Comparison of ENCODE assay signal across 26 cellular contexts in the genomic region with DNA sequence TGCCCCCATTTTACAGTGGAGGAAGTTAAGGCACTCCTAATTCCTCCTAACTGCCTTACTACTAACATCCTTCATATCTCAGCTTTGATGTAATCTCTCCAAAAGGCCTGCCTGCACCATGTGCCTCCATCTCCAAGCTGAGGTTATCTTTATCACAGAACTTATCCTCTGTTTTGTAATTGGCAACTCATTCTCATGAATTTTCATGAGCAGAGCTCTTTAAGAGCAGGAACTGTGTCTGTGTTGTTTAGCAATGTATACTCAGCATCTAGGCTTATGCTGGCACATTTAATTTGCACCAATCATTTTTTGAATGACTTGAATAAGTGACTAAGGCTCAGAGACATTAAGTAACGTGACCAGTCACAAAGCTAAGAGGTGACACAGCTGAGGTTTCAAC.
"Had no signal": no experiment of that assay in that cellular context is flagged by ENCODE, and none has a peak within 500 bp of the region (broad histone marks: within the 10 kb centered on the region; RNA-seq: fewer than 3 reads in every experiment).

No MANE protein-coding gene starts in this region.

- H3K9me3 ChIP-seq: breast epithelium, MG63 had no signal

- H3K9me3 Mint-ChIP-seq: activated CD4-positive, alpha-beta memory T cell treated with anti-CD3 and anti-CD28 coated beads, Interleukin-2, amount 10 ng/mL, durations not matched to agents 7 days and 5 days; activated naive CD4-positive, alpha-beta T cell treated with anti-CD3 and anti-CD28 coated beads for 36 hours; activated T-helper 17 cell treated with anti-CD3 and anti-CD28 coated beads, Interleukin-2, amount 50 U/mL, for 72 hours; T-cell had no signal

- FAIRE-seq: TTC549 had no signal

- H3K27me3 Mint-ChIP-seq: activated CD4-positive, alpha-beta memory T cell treated with anti-CD3 and anti-CD28 coated beads, Interleukin-2, amount 10 ng/mL, durations not matched to agents 7 days and 5 days had no signal

- H3K4me1 ChIP-seq: breast epithelium had no signal

- H3K36me3 ChIP-seq: breast epithelium, MG63 had no signal

- H3K4me3 ChIP-seq: breast epithelium, MG63, SK-N-MC had no signal

- H3K4me3 Mint-ChIP-seq: activated CD4-positive, alpha-beta memory T cell treated with anti-CD3 and anti-CD28 coated beads, Interleukin-2, amount 10 ng/mL, durations not matched to agents 7 days and 5 days; activated naive CD4-positive, alpha-beta T cell treated with anti-CD3 and anti-CD28 coated beads for 36 hours; activated naive CD8-positive, alpha-beta T cell; activated T-helper 17 cell treated with anti-CD3 and anti-CD28 coated beads, Interleukin-2, amount 50 U/mL, for 72 hours; T-cell had no signal

- H3K27me3 ChIP-seq: breast epithelium, MG63 had no signal

- H3K36me3 Mint-ChIP-seq: activated naive CD8-positive, alpha-beta T cell; T-cell had no signal

- DNase-seq: activated CD4-positive, alpha-beta memory T cell treated with anti-CD3 and anti-CD28 coated beads, Interleukin-2, amount 10 ng/mL, durations not matched to agents 7 days and 5 days; activated CD4-positive, alpha-beta T cell treated with anti-CD3 and anti-CD28 coated beads, Interleukin-2, amount 50 U/mL, for 1 hour; activated CD4-positive, CD25-positive, alpha-beta regulatory T cell; activated gamma-delta T cell; activated naive CD4-positive, alpha-beta T cell treated with anti-CD3 and anti-CD28 coated beads for 36 hours; activated T-cell treated with anti-CD3 and anti-CD28 coated beads for 4 hours; activated T-cell treated with anti-CD3 and anti-CD28 coated beads, Interleukin-2, amount 50 U/mL, for 48 hours; MG63; MV-4-11; NCI-H1092 treated with DMSO at 0.1 percent for 48 hours; NCI-H1417 treated with DMSO at 0.1 percent for 48 hours; NCI-H1694; NCI-H2029; NCI-H526; NCI-H774; OCI-M1; RPMI8226; T-cell; T-helper 2 cell; T1000 had no signal

- H3K27ac Mint-ChIP-seq: activated CD4-positive, alpha-beta memory T cell treated with anti-CD3 and anti-CD28 coated beads, Interleukin-2, amount 10 ng/mL, durations not matched to agents 7 days and 5 days; activated naive CD4-positive, alpha-beta T cell treated with anti-CD3 and anti-CD28 coated beads for 36 hours; activated naive CD8-positive, alpha-beta T cell; activated T-helper 17 cell treated with anti-CD3 and anti-CD28 coated beads, Interleukin-2, amount 50 U/mL, for 72 hours; T-cell had no signal

- H3K4me1 Mint-ChIP-seq: activated CD4-positive, alpha-beta memory T cell treated with anti-CD3 and anti-CD28 coated beads, Interleukin-2, amount 10 ng/mL, durations not matched to agents 7 days and 5 days; activated T-helper 17 cell treated with anti-CD3 and anti-CD28 coated beads, Interleukin-2, amount 50 U/mL, for 72 hours; T-cell had no signal

- H3K27ac ChIP-seq: breast epithelium, SK-N-MC, VCaP had no signal
